ENCODE assay signal across 8 cellular contexts in the genomic region with DNA sequence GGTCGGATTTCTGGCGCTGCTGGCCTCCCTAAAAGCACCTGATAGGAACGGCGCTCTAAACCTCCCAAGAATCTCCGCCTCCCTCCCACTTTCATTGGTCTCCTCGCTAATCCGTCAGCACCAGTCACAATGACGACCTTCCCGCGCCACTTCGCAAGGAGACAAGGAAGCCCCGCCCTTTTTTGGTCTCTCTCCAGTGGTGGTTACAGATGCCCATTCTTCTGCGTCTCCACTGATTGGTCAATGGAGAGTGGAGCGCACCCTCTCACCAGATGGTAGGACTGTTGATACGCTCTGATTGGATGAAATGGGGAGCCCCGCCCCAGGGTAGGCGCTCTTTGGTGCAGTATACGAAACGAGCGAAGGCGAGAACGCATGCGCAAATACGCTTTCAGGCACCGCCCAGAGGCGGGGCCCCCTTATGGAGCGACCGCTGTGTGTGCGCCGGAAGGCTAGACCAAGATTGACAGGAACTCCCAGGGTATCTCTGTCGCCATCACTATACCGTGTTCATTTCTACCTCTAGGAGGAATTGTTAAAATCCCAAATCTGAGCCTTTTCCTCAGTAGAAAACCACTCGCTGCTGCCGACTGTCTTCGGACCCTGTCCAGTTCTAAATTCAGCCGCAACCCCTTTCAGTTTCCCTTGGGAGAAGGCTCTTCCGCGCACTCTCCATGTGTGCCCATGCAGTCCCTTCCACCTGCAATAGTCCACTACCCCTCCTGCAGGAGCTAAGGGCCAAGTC. TPM values are rescaled to one million over a fixed set of nuclear protein-coding genes. Genes with fewer than 3 reads are reported as not detected.
DNase-seq lines count a peak whose midpoint lies in the region; ATAC-seq and TF ChIP-seq lines count a peak whose summit lies in the region.

No MANE protein-coding gene starts in this region.

- peaks cover 15% of the 10 kb centered on the region for H3K4me1 ChIP-seq in IMR-90 (ENCODE audit: control insufficient read depth, insufficient read depth, low read length)
- H3K4me1 ChIP-seq in OCI-LY7 (ENCODE audit: insufficient read depth, low read length, poor library complexity, severe bottlenecking): peaks cover 29% of the 10 kb centered on the region

- 1% methylated on average over 11 of the region's 38 CpGs; no CpG with 5 or more reads in 1 of the 2 experiments for WGBS in IMR-90 (ENCODE audit: extremely low coverage in 2 of 2, insufficient read length in 1 of 2), 2 experiments

- peaks cover 9% of the 10 kb centered on the region for H3K9me1 ChIP-seq in IMR-90 (ENCODE audit: insufficient read depth, low read length)

- peaks cover 37% of the 10 kb centered on the region for H4K20me1 ChIP-seq in IMR-90 (ENCODE audit: insufficient read depth, low read length)
- H4K20me1 ChIP-seq in OCI-LY7 (ENCODE audit: insufficient read depth, low read length): peaks cover 26% of the 10 kb centered on the region

- H2BK15ac ChIP-seq in IMR-90 (ENCODE audit: low read depth, low read length): peak overlapping the region; percentile 3; the same call in 1 of the 3 replicates

- H4K8ac ChIP-seq in IMR-90 (ENCODE audit: low read depth in 2 of 2, low read length in 2 of 2): peak overlapping the region; percentile 51 to 94

- TF ChIP-seq CTCF in IMR-90 (conservative IDR thresholded peaks at IDR 0.05; ENCODE audit: low read depth, low read length): 0 out of 2 replicates have a peak, but pooled peaks have one; percentile 15
- TF ChIP-seq CTCF in OCI-LY7 (conservative IDR thresholded peaks at IDR 0.05; ENCODE audit: low read length): no peak
- no peak for TF ChIP-seq CTCF in epithelial cell of esophagus (IDR thresholded peaks at IDR 0.05; ENCODE audit: insufficient read depth, low read depth, low read length, missing control alignments)

- TF ChIP-seq POLR2A in IMR-90 (IDR thresholded peaks at IDR 0.05; ENCODE audit: low read depth, low read length): peak; percentile 56

- H3K56ac ChIP-seq in IMR-90 (ENCODE audit: extremely low read depth, insufficient read depth, low read length): peak overlapping the region; percentile 74

- H3K79me1 ChIP-seq in IMR-90 (ENCODE audit: low read depth in 1 of 2, low read length in 2 of 2): peaks cover 13 to 53% of the 10 kb centered on the region in 2 experiments

- H3K79me2 ChIP-seq in OCI-LY7 (ENCODE audit: insufficient read depth, low read depth, low read length): peaks cover 43% of the 10 kb centered on the region

- peak overlapping the region; percentile 48 for H2BK120ac ChIP-seq in IMR-90 (ENCODE audit: low read depth, low read length)

- H2AK9ac ChIP-seq in IMR-90 (replicated peaks; ENCODE audit: low read depth, low read length, poor library complexity): peak overlapping the region; percentile 96

- H3K27me3 ChIP-seq in IMR-90 (ENCODE audit: control insufficient read depth, insufficient read depth, low read length): no peaks in the 10 kb centered on the region

- peak overlapping the region; percentile 84 for H3K4ac ChIP-seq in IMR-90 (ENCODE audit: low read depth, low read length)

- H3K9me2 ChIP-seq in OCI-LY7 (ENCODE audit: insufficient read depth, low read length): no peaks in the 10 kb centered on the region

- no peak overlapping the region for H3K18ac ChIP-seq in IMR-90 (ENCODE audit: low read depth, low read length)

- H3K9me3 ChIP-seq in IMR-90 (ENCODE audit: control insufficient read depth, insufficient read depth, low read length): no peaks in the 10 kb centered on the region
- H3K9me3 ChIP-seq in OCI-LY7 (ENCODE audit: low read length): no peaks in the 10 kb centered on the region

- peak overlapping the region; percentile 52 for H4K5ac ChIP-seq in IMR-90 (ENCODE audit: low read depth, low read length)

- H3K27ac ChIP-seq in IMR-90 (ENCODE audit: insufficient read depth, low read length): peak overlapping the region; percentile 71
- H3K27ac ChIP-seq in OCI-LY7 (ENCODE audit: low read depth, low read length, poor library complexity, severe bottlenecking): peak overlapping the region; percentile 92

- H3K14ac ChIP-seq in IMR-90 (replicated peaks; ENCODE audit: low read depth, low read length): peak overlapping the region; percentile 77

- peak overlapping the region; percentile 85 for H2BK5ac ChIP-seq in IMR-90 (ENCODE audit: low read depth, low read length, poor library complexity, severe bottlenecking)

- H3K4me3 ChIP-seq in IMR-90 (ENCODE audit: insufficient read depth, low read depth, low read length): peak overlapping the region; percentile 49
- peak overlapping the region; percentile 94 for H3K4me3 ChIP-seq in OCI-LY7 (ENCODE audit: low read depth, low read length, poor library complexity, severe bottlenecking)
- H3K4me3 ChIP-seq in epithelial cell of esophagus (ENCODE audit: low read length): peak overlapping the region; percentile 69

- peak overlapping the region; percentile 99 for H2AK5ac ChIP-seq in IMR-90 (ENCODE audit: low read depth, low read length)

- H3K36me3 ChIP-seq in IMR-90 (ENCODE audit: control insufficient read depth, insufficient read depth, low read length) (peaks cover 21% of the 10 kb centered on the region), OCI-LY7 (ENCODE audit: insufficient read depth, low read length) (peaks cover 38% of the 10 kb centered on the region)

- CTCF ChIA-PET in IMR-90 (lab: Yijun Ruan, JAX) (no interaction called here), OCI-LY7 (lab: Charles Lee; ENCODE audit: unreplicated experiment) (interaction anchor here (0.5 to 0.6 kb wide), 2 partner anchors 181 to 229 kb away, joined by 3 to 4 read pairs; no protein-coding TSS in a partner anchor)

- peak overlapping the region; percentile 94 for H2AFZ ChIP-seq in IMR-90 (replicated peaks; ENCODE audit: low read length, poor library complexity)
- H2AFZ ChIP-seq in OCI-LY7 (ENCODE audit: low read length): no peak overlapping the region; the same call in 1 of the 2 replicates

- BruUV-seq in IMR-90 (replicated peaks; lab: Mats Ljungman, UMichigan) (no TSS peak), OCI-LY7 (replicated peaks; lab: Mats Ljungman, UMichigan) (TSS peak; percentile 99)

- H3K23ac ChIP-seq in IMR-90 (ENCODE audit: low read depth, low read length): peak overlapping the region; percentile 84

- peak; percentile 100 for DNase-seq in DMS114 treated with DMSO at 0.1 percent for 48 hours (lab: John Stamatoyannopoulos, UW; ENCODE audit: unreplicated experiment)
- DNase-seq in IMR-90: peak; percentile 100
- peak; percentile 100 for DNase-seq in OCI-LY7 (ENCODE audit: low spot score)
- peak; percentile 97 for DNase-seq in activated T-cell treated with anti-CD3 and anti-CD28 coated beads for 4 hours
- DNase-seq in epithelial cell of esophagus (ENCODE audit: low read depth): peak; percentile 100
- peak; percentile 100 for DNase-seq in middle frontal gyrus (ENCODE audit: extremely low spot score, low spot score)
- DNase-seq in stimulated activated CD8-positive, alpha-beta memory T cell treated with anti-CD3 and anti-CD28 coated beads, Interleukin-2, amount 100 ng/mL, for 1 hour (ENCODE audit: low read depth in 2 of 2): peak; percentile 95 to 97

- H3K9ac ChIP-seq in IMR-90 (ENCODE audit: low read depth, low read length): peak overlapping the region; percentile 71

- intact Hi-C loops in IMR-90 (cut with micrococcal nuclease): loop anchor here (1.0 kb wide), 1 partner anchor 49 kb away; the partner anchor contains the start of genes NFKBIB and SIRT2
- intact Hi-C loops in OCI-LY7 (cut with micrococcal nuclease; ENCODE audit: unreplicated experiment): loop anchor here (1.0 to 10.0 kb wide), 6 partner anchors 37 to 873 kb away; partner anchors contain the start of genes MRPS12, NFKBIB, SARS2 and SIRT2

- H4K91ac ChIP-seq in IMR-90 (ENCODE audit: insufficient read depth, low read depth, low read length): peak overlapping the region; percentile 88

- H2BK20ac ChIP-seq in IMR-90 (ENCODE audit: low read depth, low read length): no peak overlapping the region

- TF ChIP-seq RAD21 in IMR-90 (IDR thresholded peaks at IDR 0.05; ENCODE audit: low read length): no peak

- dilution Hi-C loops in IMR-90 (cut with HindIII; ENCODE audit: low sequenced_read_pairs, unreplicated experiment): no loop called here

- POLR2A ChIA-PET in IMR-90 (lab: Charles Lee; ENCODE audit: unreplicated experiment): no interaction called here
- POLR2A ChIA-PET in OCI-LY7 (lab: Charles Lee): interaction anchor here (0.6 to 1.2 kb wide), 2 partner anchors 11 to 28 kb away, joined by 3 to 4 read pairs; partner anchors contain the start of gene RINL

- ATAC-seq in GM21529 (IDR thresholded peaks at IDR 0.05; ENCODE audit: unreplicated experiment): peak; percentile 69
- ATAC-seq in IMR-90 (ENCODE audit: low read depth): peak; percentile 77

- H3K4me2 ChIP-seq in IMR-90 (ENCODE audit: low read depth, low read length): peak overlapping the region; percentile 86
- H3K4me2 ChIP-seq in OCI-LY7 (ENCODE audit: low read length): peak overlapping the region; percentile 97

- in situ Hi-C loops in IMR-90 (cut with MboI; ENCODE audit: low sequenced_read_pairs): no loop called here

RNA-seq across cellular contexts. Expression of gene HNRNPL, which starts 0.6 kb away (rescaled TPM):
- total RNA-seq in IMR-90 (2012; rRNA removed): 316 and 429 TPM in 2 replicates
- polyA plus RNA-seq in IMR-90 (2012; rRNA removed): 277 and 280 TPM in 2 replicates
- polyA plus RNA-seq in IMR-90 (2012; cell fraction: cytosol; rRNA removed): 159 and 260 TPM in 2 replicates
- 202 and 318 TPM in 2 replicates for polyA plus RNA-seq in IMR-90 (2012; cell fraction: nucleus; rRNA removed; ENCODE audit: low replicate concordance)
- 236 and 263 TPM in 2 replicates for total RNA-seq in OCI-LY7 (2014; rRNA removed; shearing (Covaris generic))
- total RNA-seq in OCI-LY7 (2022): 655 and 706 TPM in 2 replicates

RNA-seq across cellular contexts. Expression of gene ECH1, which starts 18.8 kb away (rescaled TPM):
- total RNA-seq in IMR-90 (2012; rRNA removed) (15.0 and 15.6 TPM in 2 replicates), OCI-LY7 (2022) (124 and 134 TPM in 2 replicates)
- 62.1 and 62.3 TPM in 2 replicates for polyA plus RNA-seq in IMR-90 (2012; rRNA removed)
- polyA plus RNA-seq in IMR-90 (2012; cell fraction: cytosol; rRNA removed): 91.1 and 125 TPM in 2 replicates
- 56.4 and 61.3 TPM in 2 replicates for polyA plus RNA-seq in IMR-90 (2012; cell fraction: nucleus; rRNA removed; ENCODE audit: low replicate concordance)
- total RNA-seq in OCI-LY7 (2014; rRNA removed; shearing (Covaris generic)): 68.8 and 70.9 TPM in 2 replicates

RNA-seq across cellular contexts. Expression of gene RINL, which starts 27.7 kb away (rescaled TPM):
- total RNA-seq in IMR-90 (2012; rRNA removed): 0.72 and 0.83 TPM in 2 replicates
- 1.2 and 1.9 TPM in 2 replicates for polyA plus RNA-seq in IMR-90 (2012; rRNA removed)
- polyA plus RNA-seq in IMR-90 (2012; cell fraction: cytosol; rRNA removed): 1.00 and 1.0 TPM in 2 replicates
- polyA plus RNA-seq in IMR-90 (2012; cell fraction: nucleus; rRNA removed; ENCODE audit: low replicate concordance): 1.5 and 1.7 TPM in 2 replicates
- total RNA-seq in OCI-LY7 (2014; rRNA removed; shearing (Covaris generic)): 26.3 and 33.3 TPM in 2 replicates
- total RNA-seq in OCI-LY7 (2022): 38.4 and 42.1 TPM in 2 replicates

RNA-seq across cellular contexts. Expression of gene LGALS4, which starts 37.7 kb away (rescaled TPM):
- total RNA-seq in IMR-90 (2012; rRNA removed) (not detected in 2 replicates), OCI-LY7 (2022) (1.1 and 1.3 TPM in 2 replicates)
- 0.10 and 0.29 TPM in 2 replicates for polyA plus RNA-seq in IMR-90 (2012; rRNA removed)
- polyA plus RNA-seq in IMR-90 (2012; cell fraction: cytosol; rRNA removed): not detected in 2 replicates
- 1.2 and 1.3 TPM in 2 replicates for polyA plus RNA-seq in IMR-90 (2012; cell fraction: nucleus; rRNA removed; ENCODE audit: low replicate concordance)
- total RNA-seq in OCI-LY7 (2014; rRNA removed; shearing (Covaris generic)): 0.70 and 1.0 TPM in 2 replicates

RNA-seq across cellular contexts. Expression of gene SIRT2, which starts 49.0 kb away (rescaled TPM):
- 37.5 and 43.0 TPM in 2 replicates for total RNA-seq in IMR-90 (2012; rRNA removed)
- polyA plus RNA-seq in IMR-90 (2012; rRNA removed): 50.0 and 53.8 TPM in 2 replicates
- 40.9 and 52.4 TPM in 2 replicates for polyA plus RNA-seq in IMR-90 (2012; cell fraction: cytosol; rRNA removed)
- 123 and 126 TPM in 2 replicates for polyA plus RNA-seq in IMR-90 (2012; cell fraction: nucleus; rRNA removed; ENCODE audit: low replicate concordance)
- 25.5 and 26.0 TPM in 2 replicates for total RNA-seq in OCI-LY7 (2014; rRNA removed; shearing (Covaris generic))
- total RNA-seq in OCI-LY7 (2022): 30.0 and 32.1 TPM in 2 replicates

Comparison
In these comparisons a context has a peak if more than half of its experiments do, and no peak if none do; other contexts are left out.
1. Peak in every context shown above with its lines: DNase-seq, ATAC-seq, H3K4me3 ChIP-seq and H3K27ac ChIP-seq.
2. RNA of gene RINL, which starts 27.7 kb away (total RNA-seq): 26.3 to 42.1 TPM in OCI-LY7; 0.72 to 0.83 TPM in IMR-90; every median in the first group is over 10 times any median in the second.